In the genomic region with DNA sequence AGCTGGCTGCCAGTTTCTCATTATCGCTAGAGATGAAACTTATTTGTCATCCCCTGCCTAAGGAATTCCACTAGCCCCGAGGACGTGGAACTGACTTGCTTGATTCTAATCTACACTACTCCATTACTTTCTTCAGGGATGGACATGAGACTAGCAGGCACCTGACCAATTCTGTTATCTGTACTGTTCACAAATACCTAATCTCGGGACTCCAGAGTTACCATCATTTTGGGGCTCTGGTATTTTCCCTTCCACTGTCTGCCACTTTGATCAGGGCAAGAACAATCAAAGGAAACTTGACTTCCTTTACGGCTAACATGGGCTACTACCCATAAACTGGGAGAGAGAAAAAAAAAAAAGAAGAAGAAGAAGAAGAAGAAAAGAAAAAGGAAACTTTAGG, we compare ENCODE assay signal across 12 cellular contexts. TPM values are rescaled to one million over a fixed set of nuclear protein-coding genes. Genes with fewer than 3 reads are reported as not detected.
DNase-seq lines count a peak whose midpoint lies in the region; ATAC-seq, FAIRE-seq and TF ChIP-seq lines count a peak whose summit lies in the region.
"Had no signal": no experiment of that assay in that cellular context is flagged by ENCODE, and none has a peak within 500 bp of the region (broad histone marks: within the 10 kb centered on the region; RNA-seq: fewer than 3 reads in every experiment).

No MANE protein-coding gene starts in this region.

- peak overlapping the region; percentile 48 to 82 (median 63) for H3K27ac ChIP-seq in right lobe of liver
- H3K27ac ChIP-seq in spleen: peak overlapping the region in 7 of 8 donors; percentile 43 to 83 (median 68)

- ATAC-seq in right lobe of liver: no peak
- ATAC-seq: activated CD8-positive, alpha-beta memory T cell treated with anti-CD3 and anti-CD28 coated beads, Interleukin-2, amount 10 ng/mL, durations not matched to agents 7 days and 5 days had no signal

- FAIRE-seq in GM12891 (lab: Jason Lieb, UNC): peak; percentile 71
- FAIRE-seq: H1 had no signal

- peak overlapping the region in 1 of 3 donors; percentile 0 for H3K4me3 ChIP-seq in right lobe of liver
- H3K4me3 ChIP-seq in spleen: peak overlapping the region in 2 of 8 donors; percentile 12 to 21
- H3K4me3 ChIP-seq in H7 (ENCODE audit: insufficient read depth, low read depth, low read length): no peak overlapping the region

- H3K27me3 ChIP-seq in right lobe of liver (no peaks in the 10 kb centered on the region), spleen (replicated peaks in 1 of 7) (no peaks in the 10 kb centered on the region), H7 (ENCODE audit: control insufficient read depth, insufficient read depth, low read length) (peaks cover 7% of the 10 kb centered on the region)
- H3K27me3 ChIP-seq: brain microvascular endothelial cell had no signal

- DNase-seq in GM12891 (ENCODE audit: insufficient read length, low spot score) (no peak), SW480 (ENCODE audit: low spot score) (peak; percentile 4), right lobe of liver (no peak), spleen (no peak), H7 (no peak), nucleus accumbens (lab: John Stamatoyannopoulos, UW) (no peak), NCI-H1436 (lab: John Stamatoyannopoulos, UW) (no peak)
- DNase-seq in stimulated activated CD4-positive, alpha-beta T cell treated with anti-CD3 and anti-CD28 coated beads, Interleukin-4, amount 100 ng/mL, for 1 hour: no peak
- DNase-seq: activated CD8-positive, alpha-beta memory T cell treated with anti-CD3 and anti-CD28 coated beads, Interleukin-2, amount 10 ng/mL, durations not matched to agents 7 days and 5 days; brain microvascular endothelial cell; NCI-H524 had no signal

- H3K36me3 ChIP-seq in right lobe of liver: no peaks in the 10 kb centered on the region
- H3K36me3 ChIP-seq in spleen: no peaks in the 10 kb centered on the region
- H3K36me3 ChIP-seq in H7 (replicated peaks; ENCODE audit: control insufficient read depth, insufficient read depth, low read length): no peaks in the 10 kb centered on the region
- H3K36me3 ChIP-seq: brain microvascular endothelial cell had no signal

- WGBS in right lobe of liver (ENCODE audit: insufficient coverage, low coverage, low lambda C conversion rate, missing lambda C conversion rate): 24% methylated on average over 5 of the region's 5 CpGs
- WGBS in spleen, 5 donors: 29 to 43% (median 36%) methylated on average over 5 of the region's 5 CpGs

- no peak for TF ChIP-seq POLR2A in GM12891 (IDR thresholded peaks at IDR 0.05; ENCODE audit: low read depth, low read length)
- TF ChIP-seq POLR2A in right lobe of liver (IDR thresholded peaks at IDR 0.05): no peak
- TF ChIP-seq POLR2A in spleen (IDR thresholded peaks at IDR 0.05): no peak

- H3K4me1 ChIP-seq in right lobe of liver (peaks cover 0 to 31% (median 20%) of the 10 kb centered on the region in 4 donors), spleen (peaks cover 20 to 43% (median 38%) of the 10 kb centered on the region in 6 donors)

- TF ChIP-seq CTCF in right lobe of liver (IDR thresholded peaks at IDR 0.05): no peak
- no peak for TF ChIP-seq CTCF in spleen (IDR thresholded peaks at IDR 0.05 in 8 of 11, conservative IDR thresholded peaks at IDR 0.05 in 3 of 11)

- intact Hi-C loops in right lobe of liver (cut with DNase I) (no loop called here), spleen (cut with DNase I; ENCODE audit: low total_unique reads) (no loop called here)

- H3K9me3 ChIP-seq in right lobe of liver: no peaks in the 10 kb centered on the region
- H3K9me3 ChIP-seq in spleen: no peaks in the 10 kb centered on the region

TF ChIP-seq in GM12891, 5 proteins besides CTCF, POLR2A, EP300 and RAD21:
- no peak for TF ChIP-seq POU2F2 (IDR thresholded peaks at IDR 0.05; ENCODE audit: low read depth, low read length)
- TF ChIP-seq PAX5 (IDR thresholded peaks at IDR 0.05; ENCODE audit: insufficient read depth, low read length, severe bottlenecking): no peak
- no peak for TF ChIP-seq SPI1 (IDR thresholded peaks at IDR 0.05; ENCODE audit: low read depth, low read length)
- no peak for TF ChIP-seq TAF1 (IDR thresholded peaks at IDR 0.05; ENCODE audit: low read depth, low read length)
- no peak for TF ChIP-seq POLR2AphosphoS5 (IDR thresholded peaks at IDR 0.05; ENCODE audit: low read depth, low read length)

RNA-seq across cellular contexts. Expression of a gene that starts 27.8 kb away (rescaled TPM):
- 17.7 TPM for polyA plus RNA-seq in GM12891 (2012; ENCODE audit: low read depth, missing spikeins)
- total RNA-seq in right lobe of liver: 1 to 10 TPM; 1.7 to 7.3 (median 3.4) TPM
- total RNA-seq in spleen: 10 to 100 TPM; 16.9 to 77.9 (median 36.1) TPM
- polyA plus RNA-seq in spleen: 10 to 100 TPM; 25.5 to 33.1 (median 27.7) TPM
- 11.9 and 12.4 TPM in 2 replicates for total RNA-seq in H7 (2014; rRNA removed; shearing (Covaris generic))

RNA-seq across cellular contexts. Expression of a gene that starts 41.9 kb away (rescaled TPM):
- 340 TPM for polyA plus RNA-seq in GM12891 (2012; ENCODE audit: low read depth, missing spikeins)
- 100 to 1,000 TPM in 2 of 6 experiments, 10 to 100 TPM in 4; 57.9 to 277 (median 81.0) TPM for total RNA-seq in right lobe of liver
- 100 to 1,000 TPM; 109 to 256 (median 145) TPM for total RNA-seq in spleen
- 100 to 1,000 TPM; 295 to 356 (median 353) TPM for polyA plus RNA-seq in spleen
- 148 and 156 TPM in 2 replicates for total RNA-seq in H7 (2014; rRNA removed; shearing (Covaris generic))
